ENCODE assay signal across 1 cellular context in the genomic region with DNA sequence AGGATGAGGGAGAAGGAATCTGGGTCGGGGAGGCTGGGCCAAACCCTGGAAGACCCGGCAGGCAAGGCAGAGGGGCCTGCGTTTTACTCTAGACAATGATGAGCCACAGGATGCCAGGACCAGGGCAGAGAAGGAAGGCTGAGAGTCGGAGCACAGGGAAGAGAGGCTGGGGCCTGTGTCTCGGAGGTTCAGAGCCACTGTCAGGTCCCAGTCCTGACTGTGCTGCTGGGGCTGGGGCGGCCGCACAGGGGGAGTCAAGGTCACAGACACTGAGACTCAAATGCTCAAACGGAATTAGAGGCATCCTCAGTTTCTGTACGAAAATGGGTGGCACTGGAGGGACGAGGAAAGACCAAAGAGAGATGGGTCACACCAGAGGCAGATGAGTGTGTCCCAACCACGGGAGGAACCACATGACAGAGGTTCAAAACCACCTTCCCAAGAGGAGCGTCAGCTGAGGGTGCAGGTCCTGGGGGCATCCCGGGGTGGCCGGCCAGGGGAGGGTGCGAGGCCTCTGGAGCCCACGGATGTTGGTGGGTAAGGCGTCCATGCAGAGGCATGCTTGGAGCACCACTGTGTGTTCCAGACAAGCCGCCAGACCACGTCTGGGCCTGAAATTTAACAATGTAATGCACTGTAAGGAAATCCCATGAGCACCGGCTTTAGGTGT.
TF ChIP-seq lines count a peak whose summit lies in the region.

No MANE protein-coding gene starts in this region.

TF ChIP-seq in WTC11, 78 proteins besides CTCF, POLR2A, EP300 and RAD21 (continued from another document):
- no peak for TF ChIP-seq NR3C1 (CRISPR knock-in tag; conservative IDR thresholded peaks at IDR 0.05; ENCODE audit: low read depth)
- TF ChIP-seq, protein P1, sequence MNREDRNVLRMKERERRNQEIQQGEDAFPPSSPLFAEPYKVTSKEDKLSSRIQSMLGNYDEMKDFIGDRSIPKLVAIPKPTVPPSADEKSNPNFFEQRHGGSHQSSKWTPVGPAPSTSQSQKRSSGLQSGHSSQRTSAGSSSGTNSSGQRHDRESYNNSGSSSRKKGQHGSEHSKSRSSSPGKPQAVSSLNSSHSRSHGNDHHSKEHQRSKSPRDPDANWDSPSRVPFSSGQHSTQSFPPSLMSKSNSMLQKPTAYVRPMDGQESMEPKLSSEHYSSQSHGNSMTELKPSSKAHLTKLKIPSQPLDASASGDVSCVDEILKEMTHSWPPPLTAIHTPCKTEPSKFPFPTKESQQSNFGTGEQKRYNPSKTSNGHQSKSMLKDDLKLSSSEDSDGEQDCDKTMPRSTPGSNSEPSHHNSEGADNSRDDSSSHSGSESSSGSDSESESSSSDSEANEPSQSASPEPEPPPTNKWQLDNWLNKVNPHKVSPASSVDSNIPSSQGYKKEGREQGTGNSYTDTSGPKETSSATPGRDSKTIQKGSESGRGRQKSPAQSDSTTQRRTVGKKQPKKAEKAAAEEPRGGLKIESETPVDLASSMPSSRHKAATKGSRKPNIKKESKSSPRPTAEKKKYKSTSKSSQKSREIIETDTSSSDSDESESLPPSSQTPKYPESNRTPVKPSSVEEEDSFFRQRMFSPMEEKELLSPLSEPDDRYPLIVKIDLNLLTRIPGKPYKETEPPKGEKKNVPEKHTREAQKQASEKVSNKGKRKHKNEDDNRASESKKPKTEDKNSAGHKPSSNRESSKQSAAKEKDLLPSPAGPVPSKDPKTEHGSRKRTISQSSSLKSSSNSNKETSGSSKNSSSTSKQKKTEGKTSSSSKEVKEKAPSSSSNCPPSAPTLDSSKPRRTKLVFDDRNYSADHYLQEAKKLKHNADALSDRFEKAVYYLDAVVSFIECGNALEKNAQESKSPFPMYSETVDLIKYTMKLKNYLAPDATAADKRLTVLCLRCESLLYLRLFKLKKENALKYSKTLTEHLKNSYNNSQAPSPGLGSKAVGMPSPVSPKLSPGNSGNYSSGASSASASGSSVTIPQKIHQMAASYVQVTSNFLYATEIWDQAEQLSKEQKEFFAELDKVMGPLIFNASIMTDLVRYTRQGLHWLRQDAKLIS (CRISPR knock-in tag; IDR thresholded peaks at IDR 0.05; ENCODE audit: borderline replicate concordance) = no peak
- TF ChIP-seq, protein P2, sequence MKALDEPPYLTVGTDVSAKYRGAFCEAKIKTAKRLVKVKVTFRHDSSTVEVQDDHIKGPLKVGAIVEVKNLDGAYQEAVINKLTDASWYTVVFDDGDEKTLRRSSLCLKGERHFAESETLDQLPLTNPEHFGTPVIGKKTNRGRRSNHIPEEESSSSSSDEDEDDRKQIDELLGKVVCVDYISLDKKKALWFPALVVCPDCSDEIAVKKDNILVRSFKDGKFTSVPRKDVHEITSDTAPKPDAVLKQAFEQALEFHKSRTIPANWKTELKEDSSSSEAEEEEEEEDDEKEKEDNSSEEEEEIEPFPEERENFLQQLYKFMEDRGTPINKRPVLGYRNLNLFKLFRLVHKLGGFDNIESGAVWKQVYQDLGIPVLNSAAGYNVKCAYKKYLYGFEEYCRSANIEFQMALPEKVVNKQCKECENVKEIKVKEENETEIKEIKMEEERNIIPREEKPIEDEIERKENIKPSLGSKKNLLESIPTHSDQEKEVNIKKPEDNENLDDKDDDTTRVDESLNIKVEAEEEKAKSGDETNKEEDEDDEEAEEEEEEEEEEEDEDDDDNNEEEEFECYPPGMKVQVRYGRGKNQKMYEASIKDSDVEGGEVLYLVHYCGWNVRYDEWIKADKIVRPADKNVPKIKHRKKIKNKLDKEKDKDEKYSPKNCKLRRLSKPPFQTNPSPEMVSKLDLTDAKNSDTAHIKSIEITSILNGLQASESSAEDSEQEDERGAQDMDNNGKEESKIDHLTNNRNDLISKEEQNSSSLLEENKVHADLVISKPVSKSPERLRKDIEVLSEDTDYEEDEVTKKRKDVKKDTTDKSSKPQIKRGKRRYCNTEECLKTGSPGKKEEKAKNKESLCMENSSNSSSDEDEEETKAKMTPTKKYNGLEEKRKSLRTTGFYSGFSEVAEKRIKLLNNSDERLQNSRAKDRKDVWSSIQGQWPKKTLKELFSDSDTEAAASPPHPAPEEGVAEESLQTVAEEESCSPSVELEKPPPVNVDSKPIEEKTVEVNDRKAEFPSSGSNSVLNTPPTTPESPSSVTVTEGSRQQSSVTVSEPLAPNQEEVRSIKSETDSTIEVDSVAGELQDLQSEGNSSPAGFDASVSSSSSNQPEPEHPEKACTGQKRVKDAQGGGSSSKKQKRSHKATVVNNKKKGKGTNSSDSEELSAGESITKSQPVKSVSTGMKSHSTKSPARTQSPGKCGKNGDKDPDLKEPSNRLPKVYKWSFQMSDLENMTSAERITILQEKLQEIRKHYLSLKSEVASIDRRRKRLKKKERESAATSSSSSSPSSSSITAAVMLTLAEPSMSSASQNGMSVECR (CRISPR knock-in tag; IDR thresholded peaks at IDR 0.05; ENCODE audit: borderline replicate concordance) = no peak
- no peak for TF ChIP-seq FOXJ3 (CRISPR knock-in tag; IDR thresholded peaks at IDR 0.05; ENCODE audit: borderline replicate concordance)
- TF ChIP-seq, protein P3, sequence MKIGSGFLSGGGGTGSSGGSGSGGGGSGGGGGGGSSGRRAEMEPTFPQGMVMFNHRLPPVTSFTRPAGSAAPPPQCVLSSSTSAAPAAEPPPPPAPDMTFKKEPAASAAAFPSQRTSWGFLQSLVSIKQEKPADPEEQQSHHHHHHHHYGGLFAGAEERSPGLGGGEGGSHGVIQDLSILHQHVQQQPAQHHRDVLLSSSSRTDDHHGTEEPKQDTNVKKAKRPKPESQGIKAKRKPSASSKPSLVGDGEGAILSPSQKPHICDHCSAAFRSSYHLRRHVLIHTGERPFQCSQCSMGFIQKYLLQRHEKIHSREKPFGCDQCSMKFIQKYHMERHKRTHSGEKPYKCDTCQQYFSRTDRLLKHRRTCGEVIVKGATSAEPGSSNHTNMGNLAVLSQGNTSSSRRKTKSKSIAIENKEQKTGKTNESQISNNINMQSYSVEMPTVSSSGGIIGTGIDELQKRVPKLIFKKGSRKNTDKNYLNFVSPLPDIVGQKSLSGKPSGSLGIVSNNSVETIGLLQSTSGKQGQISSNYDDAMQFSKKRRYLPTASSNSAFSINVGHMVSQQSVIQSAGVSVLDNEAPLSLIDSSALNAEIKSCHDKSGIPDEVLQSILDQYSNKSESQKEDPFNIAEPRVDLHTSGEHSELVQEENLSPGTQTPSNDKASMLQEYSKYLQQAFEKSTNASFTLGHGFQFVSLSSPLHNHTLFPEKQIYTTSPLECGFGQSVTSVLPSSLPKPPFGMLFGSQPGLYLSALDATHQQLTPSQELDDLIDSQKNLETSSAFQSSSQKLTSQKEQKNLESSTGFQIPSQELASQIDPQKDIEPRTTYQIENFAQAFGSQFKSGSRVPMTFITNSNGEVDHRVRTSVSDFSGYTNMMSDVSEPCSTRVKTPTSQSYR (CRISPR knock-in tag; IDR thresholded peaks at IDR 0.05) = no peak
- no peak for TF ChIP-seq IRF2 (CRISPR knock-in tag; IDR thresholded peaks at IDR 0.05; ENCODE audit: borderline replicate concordance, low read depth)
- TF ChIP-seq, protein P4, sequence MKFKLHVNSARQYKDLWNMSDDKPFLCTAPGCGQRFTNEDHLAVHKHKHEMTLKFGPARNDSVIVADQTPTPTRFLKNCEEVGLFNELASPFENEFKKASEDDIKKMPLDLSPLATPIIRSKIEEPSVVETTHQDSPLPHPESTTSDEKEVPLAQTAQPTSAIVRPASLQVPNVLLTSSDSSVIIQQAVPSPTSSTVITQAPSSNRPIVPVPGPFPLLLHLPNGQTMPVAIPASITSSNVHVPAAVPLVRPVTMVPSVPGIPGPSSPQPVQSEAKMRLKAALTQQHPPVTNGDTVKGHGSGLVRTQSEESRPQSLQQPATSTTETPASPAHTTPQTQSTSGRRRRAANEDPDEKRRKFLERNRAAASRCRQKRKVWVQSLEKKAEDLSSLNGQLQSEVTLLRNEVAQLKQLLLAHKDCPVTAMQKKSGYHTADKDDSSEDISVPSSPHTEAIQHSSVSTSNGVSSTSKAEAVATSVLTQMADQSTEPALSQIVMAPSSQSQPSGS (CRISPR knock-in tag; IDR thresholded peaks at IDR 0.05; ENCODE audit: borderline replicate concordance, low read depth) = no peak
- TF ChIP-seq SMAD3 (CRISPR knock-in tag; IDR thresholded peaks at IDR 0.05; ENCODE audit: borderline replicate concordance) = no peak
- TF ChIP-seq ZNF232 (CRISPR knock-in tag; IDR thresholded peaks at IDR 0.05) = no peak
- TF ChIP-seq, protein P5, sequence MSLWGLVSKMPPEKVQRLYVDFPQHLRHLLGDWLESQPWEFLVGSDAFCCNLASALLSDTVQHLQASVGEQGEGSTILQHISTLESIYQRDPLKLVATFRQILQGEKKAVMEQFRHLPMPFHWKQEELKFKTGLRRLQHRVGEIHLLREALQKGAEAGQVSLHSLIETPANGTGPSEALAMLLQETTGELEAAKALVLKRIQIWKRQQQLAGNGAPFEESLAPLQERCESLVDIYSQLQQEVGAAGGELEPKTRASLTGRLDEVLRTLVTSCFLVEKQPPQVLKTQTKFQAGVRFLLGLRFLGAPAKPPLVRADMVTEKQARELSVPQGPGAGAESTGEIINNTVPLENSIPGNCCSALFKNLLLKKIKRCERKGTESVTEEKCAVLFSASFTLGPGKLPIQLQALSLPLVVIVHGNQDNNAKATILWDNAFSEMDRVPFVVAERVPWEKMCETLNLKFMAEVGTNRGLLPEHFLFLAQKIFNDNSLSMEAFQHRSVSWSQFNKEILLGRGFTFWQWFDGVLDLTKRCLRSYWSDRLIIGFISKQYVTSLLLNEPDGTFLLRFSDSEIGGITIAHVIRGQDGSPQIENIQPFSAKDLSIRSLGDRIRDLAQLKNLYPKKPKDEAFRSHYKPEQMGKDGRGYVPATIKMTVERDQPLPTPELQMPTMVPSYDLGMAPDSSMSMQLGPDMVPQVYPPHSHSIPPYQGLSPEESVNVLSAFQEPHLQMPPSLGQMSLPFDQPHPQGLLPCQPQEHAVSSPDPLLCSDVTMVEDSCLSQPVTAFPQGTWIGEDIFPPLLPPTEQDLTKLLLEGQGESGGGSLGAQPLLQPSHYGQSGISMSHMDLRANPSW (CRISPR knock-in tag; conservative IDR thresholded peaks at IDR 0.05; ENCODE audit: low read depth) = no peak
- TF ChIP-seq, protein P6, sequence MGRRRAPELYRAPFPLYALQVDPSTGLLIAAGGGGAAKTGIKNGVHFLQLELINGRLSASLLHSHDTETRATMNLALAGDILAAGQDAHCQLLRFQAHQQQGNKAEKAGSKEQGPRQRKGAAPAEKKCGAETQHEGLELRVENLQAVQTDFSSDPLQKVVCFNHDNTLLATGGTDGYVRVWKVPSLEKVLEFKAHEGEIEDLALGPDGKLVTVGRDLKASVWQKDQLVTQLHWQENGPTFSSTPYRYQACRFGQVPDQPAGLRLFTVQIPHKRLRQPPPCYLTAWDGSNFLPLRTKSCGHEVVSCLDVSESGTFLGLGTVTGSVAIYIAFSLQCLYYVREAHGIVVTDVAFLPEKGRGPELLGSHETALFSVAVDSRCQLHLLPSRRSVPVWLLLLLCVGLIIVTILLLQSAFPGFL (CRISPR knock-in tag; IDR thresholded peaks at IDR 0.05; ENCODE audit: borderline replicate concordance) = no peak
- no peak for TF ChIP-seq FOXK1 (CRISPR knock-in tag; IDR thresholded peaks at IDR 0.05)
- no peak for TF ChIP-seq ZBTB21 (CRISPR knock-in tag; IDR thresholded peaks at IDR 0.05; ENCODE audit: borderline replicate concordance)
